Comparison of ENCODE assay signal across 22 cellular contexts in genomic region chr2:36555789-36556188, GRCh38. TPM values are rescaled to one million over a fixed set of nuclear protein-coding genes. Genes with fewer than 3 reads are reported as not detected.
DNase-seq lines count a peak whose midpoint lies in the region; ATAC-seq, FAIRE-seq and TF ChIP-seq lines count a peak whose summit lies in the region.
"Had no signal": no experiment of that assay in that cellular context is flagged by ENCODE, and none has a peak within 500 bp of the region (broad histone marks: within the 10 kb centered on the region; RNA-seq: fewer than 3 reads in every experiment).

No MANE protein-coding gene starts in this region.

- TF ChIP-seq POLR2A in IMR-90 (IDR thresholded peaks at IDR 0.05; ENCODE audit: low read depth, low read length): no peak
- no peak for TF ChIP-seq POLR2A in testis (IDR thresholded peaks at IDR 0.05)

- in situ Hi-C loops in IMR-90 (cut with MboI; ENCODE audit: low sequenced_read_pairs): loop anchor here (10.0 kb wide), 1 partner anchor 109 kb away; no protein-coding TSS in a partner anchor

- CTCF ChIA-PET in IMR-90 (lab: Yijun Ruan, JAX): interaction anchor here (0.6 to 1.3 kb wide), 3 partner anchors 10 to 207 kb away, joined by 3 to 4 read pairs (median 3); no protein-coding TSS in a partner anchor

- peak overlapping the region; percentile 29 for H4K91ac ChIP-seq in IMR-90 (ENCODE audit: insufficient read depth, low read depth, low read length)

- H4K8ac ChIP-seq in IMR-90 (ENCODE audit: low read depth in 2 of 2, low read length in 2 of 2): peak overlapping the region; percentile 68 to 88; a peak in 1 of 4 replicates

- peaks cover 10% of the 10 kb centered on the region for H3K4me1 ChIP-seq in IMR-90 (ENCODE audit: control insufficient read depth, insufficient read depth, low read length)
- H3K4me1 ChIP-seq in astrocyte (ENCODE audit: insufficient read depth, low read length): peaks cover 20% of the 10 kb centered on the region
- peaks cover 50% of the 10 kb centered on the region for H3K4me1 ChIP-seq in osteoblast (ENCODE audit: insufficient read depth, low read length)
- H3K4me1 ChIP-seq in testis: no peaks in the 10 kb centered on the region
- H3K4me1 ChIP-seq: BE2C had no signal

- H4K5ac ChIP-seq in IMR-90 (ENCODE audit: low read depth, low read length): peak overlapping the region; percentile 35; the same call in 1 of the 2 replicates

- peaks cover 35% of the 10 kb centered on the region for H3K79me2 ChIP-seq in astrocyte (ENCODE audit: insufficient read depth, low read length)
- H3K79me2 ChIP-seq in osteoblast (ENCODE audit: insufficient read depth, low read length): peaks cover 19% of the 10 kb centered on the region

- H3K23ac ChIP-seq in IMR-90 (ENCODE audit: low read depth, low read length): peak overlapping the region; percentile 36; the same call in 1 of the 2 replicates

- no peak overlapping the region for H2AK9ac ChIP-seq in IMR-90 (replicated peaks; ENCODE audit: low read depth, low read length, poor library complexity)

- no peak overlapping the region for H2AFZ ChIP-seq in IMR-90 (replicated peaks; ENCODE audit: low read length, poor library complexity)
- H2AFZ ChIP-seq in astrocyte (ENCODE audit: low read depth, low read length): no peak overlapping the region
- H2AFZ ChIP-seq in osteoblast (ENCODE audit: low read length): no peak overlapping the region
- H2AFZ ChIP-seq: GM23338 had no signal

- H3K27ac Mint-ChIP-seq in astrocyte (ENCODE audit: unreplicated experiment): no peak overlapping the region
- H3K27ac Mint-ChIP-seq in naive thymus-derived CD8-positive, alpha-beta T cell: no peak overlapping the region
- H3K27ac Mint-ChIP-seq: GM23338 had no signal

- H2BK20ac ChIP-seq in IMR-90 (ENCODE audit: low read depth, low read length): peak overlapping the region; percentile 77

- H2AK5ac ChIP-seq in IMR-90 (ENCODE audit: low read depth, low read length): no peak overlapping the region

- H3K27me3 Mint-ChIP-seq in astrocyte (ENCODE audit: low read depth, unreplicated experiment): no peaks in the 10 kb centered on the region
- no peaks in the 10 kb centered on the region for H3K27me3 Mint-ChIP-seq in naive thymus-derived CD8-positive, alpha-beta T cell
- H3K27me3 Mint-ChIP-seq: CD4-positive, alpha-beta memory T cell had no signal

- H3K9me3 Mint-ChIP-seq in astrocyte (ENCODE audit: unreplicated experiment): no peaks in the 10 kb centered on the region
- H3K9me3 Mint-ChIP-seq in naive thymus-derived CD8-positive, alpha-beta T cell: no peaks in the 10 kb centered on the region
- H3K9me3 Mint-ChIP-seq: CD4-positive, alpha-beta memory T cell; GM23338 had no signal

- H3K9me3 ChIP-seq in IMR-90 (ENCODE audit: control insufficient read depth, insufficient read depth, low read length) (no peaks in the 10 kb centered on the region), astrocyte (ENCODE audit: insufficient read depth, low read depth, low read length) (no peaks in the 10 kb centered on the region), osteoblast (ENCODE audit: low read depth, low read length) (no peaks in the 10 kb centered on the region), testis (no peaks in the 10 kb centered on the region)
- H3K9me3 ChIP-seq: BE2C had no signal

- no peak for FAIRE-seq in astrocyte (lab: Jason Lieb, UNC)
- FAIRE-seq: D721Med, GM12892 had no signal

- peaks cover 24 to 28% of the 10 kb centered on the region in 2 experiments for H3K79me1 ChIP-seq in IMR-90 (ENCODE audit: low read depth in 1 of 2, low read length in 2 of 2)

- no peak for DNase-seq in IMR-90
- DNase-seq in astrocyte (ENCODE audit: low read depth): no peak
- no peak for DNase-seq in osteoblast (ENCODE audit: insufficient read length, low spot score, missing footprints)
- no peak for DNase-seq in COLO829 (ENCODE audit: low spot score)
- no peak for DNase-seq in GDM1 (lab: John Stamatoyannopoulos, UW)
- no peak for DNase-seq in naive thymus-derived CD8-positive, alpha-beta T cell
- no peak for DNase-seq in testis
- DNase-seq: BE2C; CD4-positive, alpha-beta memory T cell; DMS79; KBM-7; NCI-H1436 treated with DMSO at 0.1 percent for 48 hours; NCI-H2081 treated with DMSO at 0.1 percent for 48 hours; NCI-H510A; NCI-H774; PC-3 had no signal

- peak overlapping the region; percentile 10; the same call in 1 of the 2 replicates for H3K14ac ChIP-seq in IMR-90 (replicated peaks; ENCODE audit: low read depth, low read length)

- TF ChIP-seq RAD21 in IMR-90 (IDR thresholded peaks at IDR 0.05; ENCODE audit: low read length): no peak

- no peak overlapping the region for H3K4me2 ChIP-seq in IMR-90 (ENCODE audit: low read depth, low read length)
- H3K4me2 ChIP-seq in astrocyte (ENCODE audit: low read length): no peak overlapping the region
- H3K4me2 ChIP-seq in osteoblast (ENCODE audit: insufficient read depth, low read length): no peak overlapping the region
- H3K4me2 ChIP-seq: GM23338 had no signal

- H2BK5ac ChIP-seq in IMR-90 (ENCODE audit: low read depth, low read length, poor library complexity, severe bottlenecking): peak overlapping the region; percentile 91

- intact Hi-C loops in IMR-90 (cut with micrococcal nuclease): no loop called here
- intact Hi-C loops in testis (cut with DNase I; ENCODE audit: low total_unique reads): no loop called here

- WGBS in IMR-90 (ENCODE audit: extremely low coverage in 2 of 2, insufficient read length in 1 of 2), 2 experiments: 100% methylated on average over 2 of the region's 3 CpGs; no CpG with 5 or more reads in 1 of the 2 experiments
- WGBS in testis, 2 donors: 93% methylated on average over 3 of the region's 3 CpGs

- H3K4me3 Mint-ChIP-seq in astrocyte (ENCODE audit: unreplicated experiment): no peak overlapping the region
- no peak overlapping the region for H3K4me3 Mint-ChIP-seq in naive thymus-derived CD8-positive, alpha-beta T cell
- H3K4me3 Mint-ChIP-seq: CD4-positive, alpha-beta memory T cell; GM23338 had no signal

- peaks cover 3% of the 10 kb centered on the region for H3K36me3 Mint-ChIP-seq in astrocyte (ENCODE audit: low read depth, unreplicated experiment)
- H3K36me3 Mint-ChIP-seq in naive thymus-derived CD8-positive, alpha-beta T cell: peaks cover 8 to 77% (median 28%) of the 10 kb centered on the region in 3 donors

- dilution Hi-C loops in IMR-90 (cut with HindIII; ENCODE audit: low sequenced_read_pairs, unreplicated experiment): no loop called here

- peaks cover 25% of the 10 kb centered on the region for H3K36me3 ChIP-seq in IMR-90 (ENCODE audit: control insufficient read depth, insufficient read depth, low read length)
- H3K36me3 ChIP-seq in astrocyte (ENCODE audit: insufficient read depth, low read length): peaks cover 34% of the 10 kb centered on the region
- peaks cover 51% of the 10 kb centered on the region for H3K36me3 ChIP-seq in osteoblast (ENCODE audit: insufficient read depth, low read length)
- no peaks in the 10 kb centered on the region for H3K36me3 ChIP-seq in testis (ENCODE audit: low read depth, missing control alignments)
- H3K36me3 ChIP-seq: BE2C had no signal

- no peaks in the 10 kb centered on the region for H4K20me1 ChIP-seq in IMR-90 (ENCODE audit: insufficient read depth, low read length)
- no peaks in the 10 kb centered on the region for H4K20me1 ChIP-seq in astrocyte (ENCODE audit: insufficient read depth, low read length)
- no peaks in the 10 kb centered on the region for H4K20me1 ChIP-seq in osteoblast (ENCODE audit: insufficient read depth, low read length)

- H3K27me3 ChIP-seq in IMR-90 (ENCODE audit: control insufficient read depth, insufficient read depth, low read length) (no peaks in the 10 kb centered on the region), astrocyte (ENCODE audit: insufficient read depth, low read length) (no peaks in the 10 kb centered on the region), osteoblast (ENCODE audit: insufficient read depth, low read length) (no peaks in the 10 kb centered on the region), testis (no peaks in the 10 kb centered on the region)
- H3K27me3 ChIP-seq: BE2C had no signal

- no peak for TF ChIP-seq CTCF in IMR-90 (conservative IDR thresholded peaks at IDR 0.05; ENCODE audit: low read depth, low read length)
- TF ChIP-seq CTCF in astrocyte (IDR thresholded peaks at IDR 0.05; ENCODE audit: insufficient read depth, low read depth, low read length): no peak
- no peak for TF ChIP-seq CTCF in osteoblast (IDR thresholded peaks at IDR 0.05; ENCODE audit: extremely low read depth, low read depth, low read length)
- TF ChIP-seq CTCF in testis (IDR thresholded peaks at IDR 0.05): no peak

- POLR2A ChIA-PET in IMR-90 (lab: Charles Lee; ENCODE audit: unreplicated experiment): no interaction called here
- POLR2A ChIA-PET in naive thymus-derived CD8-positive, alpha-beta T cell (lab: Charles Lee): no interaction called here

- H3K9ac ChIP-seq in IMR-90 (ENCODE audit: low read depth, low read length) (no peak overlapping the region), astrocyte (ENCODE audit: low read length) (no peak overlapping the region)

- peak overlapping the region; percentile 69 for H3K4ac ChIP-seq in IMR-90 (ENCODE audit: low read depth, low read length)

- H3K27ac ChIP-seq in IMR-90 (ENCODE audit: insufficient read depth, low read length) (no peak overlapping the region; the same call in 1 of the 2 replicates), astrocyte (ENCODE audit: low read depth, low read length) (peak overlapping the region; percentile 73), osteoblast (ENCODE audit: low read depth, low read length) (peak overlapping the region; percentile 76), testis (no peak overlapping the region)
- H3K27ac ChIP-seq: SK-N-MC had no signal

- peaks cover 16% of the 10 kb centered on the region for H3K4me1 Mint-ChIP-seq in astrocyte (ENCODE audit: low read depth, unreplicated experiment)
- H3K4me1 Mint-ChIP-seq in naive thymus-derived CD8-positive, alpha-beta T cell: peaks cover 0 to 4% (median 0%) of the 10 kb centered on the region in 4 donors

- BruUV-seq in IMR-90 (replicated peaks; lab: Mats Ljungman, UMichigan): no TSS peak

- peak overlapping the region; percentile 68; the same call in 1 of the 2 replicates for H3K56ac ChIP-seq in IMR-90 (ENCODE audit: extremely low read depth, insufficient read depth, low read length)

- ATAC-seq in IMR-90 (ENCODE audit: low read depth): no peak
- no peak for ATAC-seq in naive thymus-derived CD8-positive, alpha-beta T cell
- ATAC-seq: GM23338, HCT116, PC-3, Right ventricle myocardium inferior had no signal

- 0 out of 2 replicates have a peak, but pooled peaks cover 2% of the 10 kb centered on the region for H3K9me1 ChIP-seq in IMR-90 (ENCODE audit: insufficient read depth, low read length)

- H3K18ac ChIP-seq in IMR-90 (ENCODE audit: low read depth, low read length): peak overlapping the region; percentile 24; the same call in 1 of the 2 replicates

- peak overlapping the region; percentile 92 for H2BK120ac ChIP-seq in IMR-90 (ENCODE audit: low read depth, low read length)

- no peak overlapping the region for H3K4me3 ChIP-seq in IMR-90 (ENCODE audit: insufficient read depth, low read depth, low read length)
- no peak overlapping the region for H3K4me3 ChIP-seq in astrocyte (ENCODE audit: insufficient read depth, low read depth, low read length)
- no peak overlapping the region for H3K4me3 ChIP-seq in osteoblast (ENCODE audit: insufficient read depth, low read length)
- H3K4me3 ChIP-seq in testis: no peak overlapping the region
- H3K4me3 ChIP-seq: GM23338, SK-N-MC had no signal

- 0 out of 3 replicates have a peak overlapping the region, but pooled peaks have one; percentile 1 for H2BK15ac ChIP-seq in IMR-90 (ENCODE audit: low read depth, low read length)

RNA-seq across cellular contexts. Expression of gene FEZ2, which starts 42.2 kb away (rescaled TPM):
- total RNA-seq in IMR-90 (2012; rRNA removed) (19.4 and 43.3 TPM in 2 replicates), astrocyte (43.2 and 45.0 TPM in 2 replicates), osteoblast (51.3 and 62.6 TPM in 2 replicates), testis (10 to 100 TPM; 56.6 to 63.6 TPM)
- polyA plus RNA-seq in IMR-90 (2012; rRNA removed) (31.6 and 32.4 TPM in 2 replicates), testis (ENCODE audit: insufficient read depth, low read depth, low replicate concordance) (46.2 TPM)
- polyA plus RNA-seq in IMR-90 (2012; cell fraction: cytosol; rRNA removed): 5.2 and 11.4 TPM in 2 replicates
- polyA plus RNA-seq in IMR-90 (2012; cell fraction: nucleus; rRNA removed; ENCODE audit: low replicate concordance): 1.9 and 13.6 TPM in 2 replicates
- 10 to 100 TPM; 11.9 to 15.2 TPM for total RNA-seq in naive thymus-derived CD8-positive, alpha-beta T cell
- 1 to 10 TPM; 1.5 to 2.1 (median 1.5) TPM for polyA plus RNA-seq in naive thymus-derived CD8-positive, alpha-beta T cell

Comparison
In these comparisons a context has a peak if more than half of its experiments do, and no peak if none do; other contexts are left out.
1. H3K27ac ChIP-seq: peak in astrocyte (single experiment) and osteoblast (single experiment); none in IMR-90 (single experiment) and testis (0 of 2).